ENCODE assay signal across 17 cellular contexts in genomic region chr16:1149101-1149636, GRCh38. TPM values are rescaled to one million over a fixed set of nuclear protein-coding genes. Genes with fewer than 3 reads are reported as not detected.
DNase-seq lines count a peak whose midpoint lies in the region; ATAC-seq and TF ChIP-seq lines count a peak whose summit lies in the region.
"Had no signal": no experiment of that assay in that cellular context is flagged by ENCODE, and none has a peak within 500 bp of the region (broad histone marks: within the 10 kb centered on the region; RNA-seq: fewer than 3 reads in every experiment).

No MANE protein-coding gene starts in this region.

- in situ Hi-C loops in transverse colon (cut with MboI; ENCODE audit: low pct_ligation_motif_present in 1 of 4, low pct_unique_long_range_greater_than_20kb in 1 of 4, low sequenced_read_pairs in 3 of 4), result no loop called here

- 80% methylated on average over 12 of the region's 22 CpGs; no CpG with 5 or more reads in 1 of the 2 donors for WGBS in transverse colon (ENCODE audit: low coverage in 1 of 2), 2 donors

- H2AFZ ChIP-seq in neural progenitor cell (replicated peaks), result no peak overlapping the region

- H3K9me3 Mint-ChIP-seq in brain, result peaks cover 0 to 6% (median 3%) of the 10 kb centered on the region in 5 experiments
- H3K9me3 Mint-ChIP-seq in neural progenitor cell, result peaks cover 7% of the 10 kb centered on the region
- H3K9me3 Mint-ChIP-seq: CD4-positive, alpha-beta T cell had no signal

- H4K20me1 ChIP-seq in BLaER1, result peaks cover 2% of the 10 kb centered on the region
- H4K20me1 ChIP-seq in neural progenitor cell (ENCODE audit: low read depth), result peaks cover 6% of the 10 kb centered on the region

- no peak overlapping the region for H3K4me3 ChIP-seq in BLaER1
- no peak overlapping the region for H3K4me3 ChIP-seq in neural progenitor cell
- H3K4me3 ChIP-seq in transverse colon, result no peak overlapping the region
- H3K4me3 ChIP-seq: K562 had no signal

- H3K36me3 ChIP-seq in BLaER1 (no peaks in the 10 kb centered on the region), neural progenitor cell (no peaks in the 10 kb centered on the region), transverse colon (no peaks in the 10 kb centered on the region)

- no peaks in the 10 kb centered on the region for H3K27me3 Mint-ChIP-seq in brain
- peaks cover 22% of the 10 kb centered on the region for H3K27me3 Mint-ChIP-seq in neural progenitor cell (ENCODE audit: insufficient read depth, low read depth)
- H3K27me3 Mint-ChIP-seq: CD4-positive, alpha-beta T cell had no signal

- H3K79me2 ChIP-seq in neural progenitor cell (ENCODE audit: low read depth), result peaks cover 6% of the 10 kb centered on the region

- H3F3A ChIP-seq in neural progenitor cell (ENCODE audit: low read depth), result peaks cover 32% of the 10 kb centered on the region

- H3K27ac ChIP-seq in BLaER1, result 0 out of 2 replicates have a peak overlapping the region, but pooled peaks have one; percentile 26
- H3K27ac ChIP-seq in neural progenitor cell, result no peak overlapping the region
- H3K27ac ChIP-seq in transverse colon, result peak overlapping the region in 3 of 4 donors; percentile 41 to 79 (median 45)
- H3K27ac ChIP-seq: HL-60 had no signal

- no peak for ATAC-seq in HG03139 (IDR thresholded peaks at IDR 0.05; ENCODE audit: unreplicated experiment)
- ATAC-seq: K562 had no signal

- H3K4me3 Mint-ChIP-seq in brain, result no peak overlapping the region
- H3K4me3 Mint-ChIP-seq in neural progenitor cell, result peak overlapping the region; percentile 10
- H3K4me3 Mint-ChIP-seq: CD4-positive, alpha-beta T cell had no signal

- H3K4me1 Mint-ChIP-seq in brain (peaks cover 27% of the 10 kb centered on the region), neural progenitor cell (peaks cover 31% of the 10 kb centered on the region)

- H3K4me2 ChIP-seq in BLaER1, result peak overlapping the region; percentile 24; the same call in 1 of the 2 replicates
- no peak overlapping the region for H3K4me2 ChIP-seq in neural progenitor cell

- H3K27me3 ChIP-seq in BLaER1 (peaks cover 8% of the 10 kb centered on the region), neural progenitor cell (peaks cover 8% of the 10 kb centered on the region), transverse colon (peaks cover 27% of the 10 kb centered on the region)

- H3K9me3 ChIP-seq in BLaER1 (no peaks in the 10 kb centered on the region), neural progenitor cell (ENCODE audit: low read depth) (no peaks in the 10 kb centered on the region), transverse colon (no peaks in the 10 kb centered on the region)

- H3K27ac Mint-ChIP-seq in brain (peak overlapping the region in 3 of 5 experiments; percentile 24 to 54 (median 34)), neural progenitor cell (peak overlapping the region; percentile 18)
- H3K27ac Mint-ChIP-seq: CD4-positive, alpha-beta T cell had no signal

- TF ChIP-seq CTCF in brain (conservative IDR thresholded peaks at IDR 0.05) (no peak), neural progenitor cell (IDR thresholded peaks at IDR 0.05) (no peak), transverse colon (IDR thresholded peaks at IDR 0.05) (no peak)

- H3K4me1 ChIP-seq in BLaER1, result peaks cover 72% of the 10 kb centered on the region
- H3K4me1 ChIP-seq in neural progenitor cell, result peaks cover 36% of the 10 kb centered on the region
- H3K4me1 ChIP-seq in transverse colon, result peaks cover 0 to 11% (median 9%) of the 10 kb centered on the region in 4 donors

- H3K36me3 Mint-ChIP-seq in brain, result no peaks in the 10 kb centered on the region
- no peaks in the 10 kb centered on the region for H3K36me3 Mint-ChIP-seq in neural progenitor cell

- intact Hi-C loops in transverse colon (cut with DNase I; ENCODE audit: low total_unique reads), result loop anchor here (2.0 kb wide), 1 partner anchor 46 kb away; no protein-coding TSS in a partner anchor

- DNase-seq in neural progenitor cell (ENCODE audit: low spot score) (no peak), transverse colon (no peak), NCI-H446 (lab: John Stamatoyannopoulos, UW) (no peak), COLO829 (ENCODE audit: low spot score) (no peak)
- DNase-seq: ACHN; CD4-positive, alpha-beta T cell; COR-L47; DMS153; DMS79 treated with DMSO at 0.1 percent for 48 hours; EL; GOT3; HCEC 1CT had no signal

- no peak for TF ChIP-seq EP300 in transverse colon (IDR thresholded peaks at IDR 0.05; ENCODE audit: low read depth)

- TF ChIP-seq POLR2A in transverse colon (IDR thresholded peaks at IDR 0.05), result no peak

- H3K9ac ChIP-seq in BLaER1, result no peak overlapping the region
- no peak overlapping the region for H3K9ac ChIP-seq in neural progenitor cell

RNA-seq across cellular contexts. Expression of gene CACNA1H, which starts 3.7 kb away (rescaled TPM):
- polyA plus RNA-seq in brain (ENCODE audit: insufficient read depth, low read depth, low replicate concordance), result 7.0 TPM
- 9.5 and 32.6 TPM in 2 replicates for total RNA-seq in neural progenitor cell (ENCODE audit: low replicate concordance)
- total RNA-seq in transverse colon, result 10 to 100 TPM; 17.0 to 63.6 (median 39.5) TPM

RNA-seq across cellular contexts. Expression of gene C1QTNF8, which starts 53.1 kb away (rescaled TPM):
- not detected for polyA plus RNA-seq in brain (ENCODE audit: insufficient read depth, low read depth, low replicate concordance)
- total RNA-seq in neural progenitor cell (ENCODE audit: low replicate concordance) (not detected in 2 replicates), transverse colon (not detected)
- total RNA-seq: CD4-positive, alpha-beta T cell; K562 had no signal
- polyA plus RNA-seq: K562 had no signal
